ENCODE assay signal across 20 cellular contexts in genomic region chr14:101358320-101358569, GRCh38.
DNase-seq lines count a peak whose midpoint lies in the region; ATAC-seq and TF ChIP-seq lines count a peak whose summit lies in the region.
"Had no signal": no experiment of that assay in that cellular context is flagged by ENCODE, and none has a peak within 500 bp of the region (broad histone marks: within the 10 kb centered on the region; RNA-seq: fewer than 3 reads in every experiment).

No MANE protein-coding gene starts in this region.

- H3K4me3 Mint-ChIP-seq in activated CD4-positive, alpha-beta memory T cell treated with anti-CD3 and anti-CD28 coated beads, Interleukin-2, amount 10 ng/mL, durations not matched to agents 7 days and 5 days: no peak overlapping the region
- H3K4me3 Mint-ChIP-seq in activated CD4-positive, alpha-beta memory T cell treated with anti-CD3 and anti-CD28 coated beads for 36 hours: no peak overlapping the region
- H3K4me3 Mint-ChIP-seq: CD4-positive, CD25-positive, alpha-beta regulatory T cell; GM23338; HFFc6 had no signal

- 87% methylated on average over 4 of the region's 4 CpGs for WGBS in esophagus muscularis mucosa

- H3K36me3 Mint-ChIP-seq in activated CD4-positive, alpha-beta memory T cell treated with anti-CD3 and anti-CD28 coated beads, Interleukin-2, amount 10 ng/mL, durations not matched to agents 7 days and 5 days (ENCODE audit: low read depth): no peaks in the 10 kb centered on the region
- H3K36me3 Mint-ChIP-seq in activated CD4-positive, alpha-beta memory T cell treated with anti-CD3 and anti-CD28 coated beads for 36 hours: no peaks in the 10 kb centered on the region
- H3K36me3 Mint-ChIP-seq: CD4-positive, CD25-positive, alpha-beta regulatory T cell had no signal

- DNase-seq in activated CD4-positive, alpha-beta memory T cell treated with anti-CD3 and anti-CD28 coated beads, Interleukin-2, amount 10 ng/mL, durations not matched to agents 7 days and 5 days: peak; percentile 0
- DNase-seq in activated CD4-positive, alpha-beta memory T cell treated with anti-CD3 and anti-CD28 coated beads for 36 hours: no peak
- DNase-seq in esophagus muscularis mucosa (ENCODE audit: extremely low spot score): peak; percentile 62
- DNase-seq in vagina (ENCODE audit: extremely low spot score in 2 of 2): peak in 1 of 2 donors; percentile 67
- no peak for DNase-seq in ureter (ENCODE audit: low spot score)
- DNase-seq in activated CD4-positive, alpha-beta T cell treated with anti-CD3 and anti-CD28 coated beads, Interleukin-2, amount 50 U/mL, for 4 hours: no peak
- DNase-seq: BE2C; CD4-positive, CD25-positive, alpha-beta regulatory T cell; HFFc6; KG1; MM.1S; NCI-H2029; NCI-H526 treated with DMSO at 0.1 percent for 48 hours; SHP77 had no signal

- peaks cover 2% of the 10 kb centered on the region for H3K27me3 Mint-ChIP-seq in activated CD4-positive, alpha-beta memory T cell treated with anti-CD3 and anti-CD28 coated beads, Interleukin-2, amount 10 ng/mL, durations not matched to agents 7 days and 5 days
- peaks cover 20% of the 10 kb centered on the region for H3K27me3 Mint-ChIP-seq in activated CD4-positive, alpha-beta memory T cell treated with anti-CD3 and anti-CD28 coated beads for 36 hours
- H3K27me3 Mint-ChIP-seq: CD4-positive, CD25-positive, alpha-beta regulatory T cell had no signal

- CTCF ChIA-PET in activated CD4-positive, alpha-beta memory T cell treated with anti-CD3 and anti-CD28 coated beads, Interleukin-2, amount 10 ng/mL, durations not matched to agents 7 days and 5 days (lab: Charles Lee): no interaction called here
- CTCF ChIA-PET in activated CD4-positive, alpha-beta memory T cell treated with anti-CD3 and anti-CD28 coated beads for 36 hours (lab: Charles Lee): no interaction called here

- TF ChIP-seq CTCF in esophagus muscularis mucosa (IDR thresholded peaks at IDR 0.05) (no peak), vagina (IDR thresholded peaks at IDR 0.05) (no peak)

- intact Hi-C loops in activated CD4-positive, alpha-beta memory T cell treated with anti-CD3 and anti-CD28 coated beads for 36 hours (cut with micrococcal nuclease): no loop called here
- intact Hi-C loops in esophagus muscularis mucosa (cut with DNase I) (no loop called here), vagina (cut with DNase I) (no loop called here)

- H3K4me3 ChIP-seq in esophagus muscularis mucosa (no peak overlapping the region), rectal smooth muscle tissue (ENCODE audit: low read length) (no peak overlapping the region), vagina (no peak overlapping the region)
- H3K4me3 ChIP-seq: GM23338, HAP-1 had no signal

- H3K9ac ChIP-seq in rectal smooth muscle tissue (ENCODE audit: low read length): no peak overlapping the region

- H3K27ac ChIP-seq in esophagus muscularis mucosa (replicated peaks in 1 of 4) (peak overlapping the region in 3 of 4 donors; percentile 76 to 85 (median 78)), rectal smooth muscle tissue (ENCODE audit: low read depth, low read length) (peak overlapping the region; percentile 95), vagina (peak overlapping the region; percentile 39)
- H3K27ac ChIP-seq: 22Rv1, RWPE1 had no signal

- H3K9me3 ChIP-seq in esophagus muscularis mucosa (peaks cover 0 to 23% (median 9%) of the 10 kb centered on the region in 4 donors), vagina (no peaks in the 10 kb centered on the region)
- H3K9me3 ChIP-seq: HAP-1 had no signal

- TF ChIP-seq POLR2A in esophagus muscularis mucosa (IDR thresholded peaks at IDR 0.05; ENCODE audit: low read depth): no peak
- TF ChIP-seq POLR2A in vagina (IDR thresholded peaks at IDR 0.05): no peak

- no peak for TF ChIP-seq EP300 in esophagus muscularis mucosa (IDR thresholded peaks at IDR 0.05)

- peaks cover 6% of the 10 kb centered on the region for H3K9me3 Mint-ChIP-seq in activated CD4-positive, alpha-beta memory T cell treated with anti-CD3 and anti-CD28 coated beads, Interleukin-2, amount 10 ng/mL, durations not matched to agents 7 days and 5 days
- peaks cover 5% of the 10 kb centered on the region for H3K9me3 Mint-ChIP-seq in activated CD4-positive, alpha-beta memory T cell treated with anti-CD3 and anti-CD28 coated beads for 36 hours

- POLR2A ChIA-PET in activated CD4-positive, alpha-beta memory T cell treated with anti-CD3 and anti-CD28 coated beads, Interleukin-2, amount 10 ng/mL, durations not matched to agents 7 days and 5 days (lab: Charles Lee): no interaction called here
- POLR2A ChIA-PET in activated CD4-positive, alpha-beta memory T cell treated with anti-CD3 and anti-CD28 coated beads for 36 hours (lab: Charles Lee): no interaction called here

- no peaks in the 10 kb centered on the region for H3K4me1 Mint-ChIP-seq in activated CD4-positive, alpha-beta memory T cell treated with anti-CD3 and anti-CD28 coated beads, Interleukin-2, amount 10 ng/mL, durations not matched to agents 7 days and 5 days
- H3K4me1 Mint-ChIP-seq in activated CD4-positive, alpha-beta memory T cell treated with anti-CD3 and anti-CD28 coated beads for 36 hours (ENCODE audit: low read depth): peaks cover under 1% of the 10 kb centered on the region
- H3K4me1 Mint-ChIP-seq: CD4-positive, CD25-positive, alpha-beta regulatory T cell had no signal

- H3K36me3 ChIP-seq in esophagus muscularis mucosa (no peaks in the 10 kb centered on the region), rectal smooth muscle tissue (ENCODE audit: control insufficient read depth, insufficient read depth, low read length) (no peaks in the 10 kb centered on the region), vagina (no peaks in the 10 kb centered on the region)
- H3K36me3 ChIP-seq: BE2C, HAP-1 had no signal

- H3K4me1 ChIP-seq in esophagus muscularis mucosa (peaks cover 0 to 50% (median 44%) of the 10 kb centered on the region in 4 donors), rectal smooth muscle tissue (ENCODE audit: control insufficient read depth, insufficient read depth, low read length) (peaks cover 40% of the 10 kb centered on the region), vagina (peaks cover 42% of the 10 kb centered on the region)
- H3K4me1 ChIP-seq: BE2C, HAP-1 had no signal

- H3K27me3 ChIP-seq in esophagus muscularis mucosa (no peaks in the 10 kb centered on the region), rectal smooth muscle tissue (ENCODE audit: control insufficient read depth, insufficient read depth, low read length) (no peaks in the 10 kb centered on the region), vagina (no peaks in the 10 kb centered on the region)
- H3K27me3 ChIP-seq: BE2C had no signal

- H3K27ac Mint-ChIP-seq in activated CD4-positive, alpha-beta memory T cell treated with anti-CD3 and anti-CD28 coated beads, Interleukin-2, amount 10 ng/mL, durations not matched to agents 7 days and 5 days: no peak overlapping the region
- no peak overlapping the region for H3K27ac Mint-ChIP-seq in activated CD4-positive, alpha-beta memory T cell treated with anti-CD3 and anti-CD28 coated beads for 36 hours
- H3K27ac Mint-ChIP-seq: CD4-positive, CD25-positive, alpha-beta regulatory T cell; GM23338; HFFc6 had no signal

- ATAC-seq in HG02885 (IDR thresholded peaks at IDR 0.05; ENCODE audit: poor library complexity, unreplicated experiment): no peak
- ATAC-seq: GM23338 had no signal

Comparison
In these comparisons a context has a peak if more than half of its experiments do, and no peak if none do; other contexts are left out.
1. DNase-seq: peak in activated CD4-positive, alpha-beta memory T cell treated with anti-CD3 and anti-CD28 coated beads, Interleukin-2, amount 10 ng/mL, durations not matched to agents 7 days and 5 days (single experiment) and esophagus muscularis mucosa (single experiment); none in activated CD4-positive, alpha-beta memory T cell treated with anti-CD3 and anti-CD28 coated beads for 36 hours (single experiment), ureter (single experiment) and activated CD4-positive, alpha-beta T cell treated with anti-CD3 and anti-CD28 coated beads, Interleukin-2, amount 50 U/mL, for 4 hours (0 of 2).
2. H3K27ac ChIP-seq: peak in every context shown above with its lines; median percentile 95 in rectal smooth muscle tissue; 78 in esophagus muscularis mucosa; 39 in vagina.